ENCODE assay signal across 28 cellular contexts in the genomic region with DNA sequence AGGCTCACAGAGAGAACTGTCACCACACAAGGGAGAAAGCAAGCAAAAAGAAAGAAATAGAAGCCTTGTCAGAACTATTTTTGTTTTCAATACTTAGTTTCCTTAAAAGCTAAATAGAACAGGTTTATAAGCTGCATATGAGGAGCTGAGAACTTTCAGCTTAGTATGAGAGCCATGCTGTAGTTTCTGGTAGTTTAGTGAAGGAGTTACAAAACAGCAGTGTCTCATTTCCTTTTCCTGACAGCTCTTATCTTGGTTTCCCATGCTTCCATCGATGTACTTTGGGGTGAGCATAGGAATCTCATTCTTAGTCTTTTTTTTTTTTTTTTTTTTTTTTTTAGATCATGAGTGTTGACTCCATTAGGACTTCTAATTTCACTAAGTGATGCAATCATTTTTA. TPM values are rescaled to one million over a fixed set of nuclear protein-coding genes. Genes with fewer than 3 reads are reported as not detected.
"Had no signal": no experiment of that assay in that cellular context is flagged by ENCODE, and none has a peak within 500 bp of the region (broad histone marks: within the 10 kb centered on the region; RNA-seq: fewer than 3 reads in every experiment).

No MANE protein-coding gene starts in this region.

- H3K36me3 ChIP-seq: cardiac muscle cell, esophagus muscularis mucosa, gastrocnemius medialis, heart left ventricle, lower lobe of right lung, spleen, suprapubic skin, tibial nerve had no signal

- H3K4me1 ChIP-seq: gastrocnemius medialis, heart left ventricle, lower lobe of right lung, spleen, suprapubic skin, tibial nerve had no signal

- H3K27ac ChIP-seq: cardiac muscle cell, coronary artery, esophagus muscularis mucosa, gastrocnemius medialis, heart left ventricle, lower lobe of right lung, spleen, suprapubic skin, tibial nerve had no signal

- H3K4me3 ChIP-seq: cardiac muscle cell, coronary artery, esophagus muscularis mucosa, gastrocnemius medialis, heart left ventricle, lower lobe of right lung, mucosa of descending colon, spleen, suprapubic skin, tibial nerve had no signal

- H3K27me3 ChIP-seq: cardiac muscle cell, esophagus muscularis mucosa, gastrocnemius medialis, heart left ventricle, spleen, suprapubic skin, tibial nerve had no signal

- DNase-seq: activated CD4-positive, alpha-beta T cell treated with anti-CD3 and anti-CD28 coated beads for 1 hour; activated CD4-positive, alpha-beta T cell treated with anti-CD3 and anti-CD28 coated beads, Interleukin-2, amount 10 ng/mL, durations not matched to agents 7 days and 5 days; activated CD8-positive, alpha-beta memory T cell treated with anti-CD3 and anti-CD28 coated beads, Interleukin-2, amount 10 ng/mL, durations not matched to agents 7 days and 5 days; activated CD8-positive, alpha-beta T cell treated with anti-CD3 and anti-CD28 coated beads for 36 hours; activated naive CD8-positive, alpha-beta T cell treated with anti-CD3 and anti-CD28 coated beads, Interleukin-2, amount 50 U/mL, for 24 hours; activated T-cell treated with anti-CD3 and anti-CD28 coated beads, Interleukin-2, amount 50 U/mL, for 48 hours; anterior cingulate cortex; cerebellar nuclear complex; gastrocnemius medialis; heart left ventricle; hypothalamus; immature natural killer cell; lower lobe of right lung; mesendoderm; mucosa of descending colon; right cardiac atrium; spleen; stimulated activated naive CD4-positive, alpha-beta T cell; SW 1271; T-helper 9 cell had no signal

- H3K9me3 ChIP-seq: esophagus muscularis mucosa, gastrocnemius medialis, heart left ventricle, lower lobe of right lung, mucosa of descending colon, tibial nerve had no signal

RNA-seq across cellular contexts. Expression of a gene that starts 8.7 kb away (rescaled TPM):
- total RNA-seq: activated CD4-positive, alpha-beta T cell treated with anti-CD3 and anti-CD28 coated beads, Interleukin-2, amount 10 ng/mL, durations not matched to agents 7 days and 5 days; activated CD8-positive, alpha-beta memory T cell treated with anti-CD3 and anti-CD28 coated beads, Interleukin-2, amount 10 ng/mL, durations not matched to agents 7 days and 5 days; activated CD8-positive, alpha-beta T cell treated with anti-CD3 and anti-CD28 coated beads for 36 hours; activated T-helper 2 cell treated with anti-CD3 and anti-CD28 coated beads, Interferon-gamma antibody, Interleukin-2, Interleukin-4, amounts not matched to agents 10 μg/mL and 5 μg/mL and 100 μg/mL, durations not matched to agents 14 hours and 24 hours and 36 hours; gastrocnemius medialis; kidney epithelial cell; natural killer cell treated with Interleukin-12 subunit alpha and Interleukin-12 subunit beta and Interleukin-15 and Interleukin-18, amount 100 ng/mL, for 72 hours; tibial nerve had no signal
